In the genomic region with DNA sequence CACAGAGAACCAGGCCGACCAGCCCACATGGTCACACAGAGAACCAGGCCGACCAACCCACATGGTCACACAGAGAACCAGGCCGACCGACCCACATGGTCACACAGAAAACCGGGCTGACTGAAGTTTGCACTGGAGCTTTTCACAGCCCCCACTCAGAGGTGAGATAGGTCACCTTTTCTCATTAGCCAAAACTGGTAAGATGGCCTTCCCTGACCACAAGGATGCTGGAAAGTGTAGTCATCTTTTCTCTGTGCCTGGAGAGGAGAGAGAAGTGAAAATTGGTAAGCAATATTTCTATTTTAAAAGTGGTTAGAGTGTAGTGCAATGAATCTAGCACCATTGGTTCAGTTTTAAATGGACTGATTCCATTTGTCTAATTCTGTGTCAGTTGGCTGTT, we compare ENCODE assay signal across 15 cellular contexts.
"Had no signal": no experiment of that assay in that cellular context is flagged by ENCODE, and none has a peak within 500 bp of the region (broad histone marks: within the 10 kb centered on the region; RNA-seq: fewer than 3 reads in every experiment).

No MANE protein-coding gene starts in this region.

- ATAC-seq: activated CD4-positive, alpha-beta T cell treated with anti-CD3 and anti-CD28 coated beads for 36 hours; left colon; stimulated activated effector memory CD8-positive, alpha-beta T cell treated with anti-CD3 and anti-CD28 coated beads, Interleukin-12 subunit alpha, Interleukin-12 subunit beta, amount 100 ng/mL, for 72 hours; WTC11 had no signal

- H3K36me3 ChIP-seq: ascending aorta, esophagus squamous epithelium, ovary, sigmoid colon, thyroid gland had no signal

- DNase-seq: activated CD4-positive, alpha-beta T cell treated with anti-CD3 and anti-CD28 coated beads for 36 hours; activated CD4-positive, alpha-beta T cell treated with anti-CD3 and anti-CD28 coated beads, Interleukin-2, amount 50 U/mL, for 48 hours; activated gamma-delta T cell; effector memory CD4-positive, alpha-beta T cell; esophagus squamous epithelium; left colon; naive B cell; ovary; sigmoid colon; stimulated activated CD4-positive, alpha-beta T cell treated with anti-CD3 and anti-CD28 coated beads, Interleukin-4, amount 100 ng/mL, for 24 hours; thyroid gland had no signal

- H3K9me3 ChIP-seq: ascending aorta, esophagus squamous epithelium, ovary, sigmoid colon, thyroid gland had no signal

- H3K4me1 ChIP-seq: ascending aorta had no signal

- H3K27me3 ChIP-seq: ascending aorta, esophagus squamous epithelium, hepatocyte, ovary, sigmoid colon, thyroid gland had no signal

- H3K4me3 ChIP-seq: ascending aorta, esophagus squamous epithelium, hepatocyte, ovary, sigmoid colon, thyroid gland had no signal

- H3K27ac ChIP-seq: ascending aorta, esophagus squamous epithelium, ovary, thyroid gland had no signal
